In the genomic region with DNA sequence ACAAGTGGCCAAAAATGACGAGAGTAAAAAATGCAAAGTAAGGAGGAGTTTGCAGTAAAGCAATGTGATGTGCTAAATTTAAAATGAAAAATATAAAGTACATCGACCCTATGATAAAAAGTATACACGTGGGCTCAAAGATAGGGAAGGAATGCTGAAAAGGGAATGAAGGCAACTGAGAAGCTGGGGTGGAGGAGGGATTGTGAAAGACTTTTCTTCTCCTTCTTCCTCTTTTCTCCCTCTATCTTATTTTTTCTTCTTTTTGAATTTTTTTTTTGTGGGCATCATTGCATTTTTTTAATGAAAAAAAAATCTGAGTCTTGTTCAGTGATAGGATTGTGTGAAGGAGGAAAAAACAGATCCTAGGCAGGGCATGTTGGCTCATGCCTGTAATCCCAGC, we compare ENCODE assay signal across 13 cellular contexts. TPM values are rescaled to one million over a fixed set of nuclear protein-coding genes. Genes with fewer than 3 reads are reported as not detected.
DNase-seq lines count a peak whose midpoint lies in the region; ATAC-seq and TF ChIP-seq lines count a peak whose summit lies in the region.
"Had no signal": no experiment of that assay in that cellular context is flagged by ENCODE, and none has a peak within 500 bp of the region (broad histone marks: within the 10 kb centered on the region; RNA-seq: fewer than 3 reads in every experiment).

No MANE protein-coding gene starts in this region.

- H4K20me1 ChIP-seq in GM23338 (replicated peaks; ENCODE audit: insufficient read depth), result no peaks in the 10 kb centered on the region

- DNase-seq in CD1c-positive myeloid dendritic cell (ENCODE audit: extremely low spot score) (peak; percentile 24), GM23338 (ENCODE audit: low spot score) (no peak), hippocampal formation (lab: John Stamatoyannopoulos, UW) (no peak)
- DNase-seq in activated CD8-positive, alpha-beta T cell treated with anti-CD3 and anti-CD28 coated beads, Interleukin-2, amount 10 ng/mL, durations not matched to agents 7 days and 5 days, result no peak
- DNase-seq in naive thymus-derived CD4-positive, alpha-beta T cell, result no peak
- DNase-seq: C1 segment of cervical spinal cord, head of caudate nucleus, NCI-H1436 treated with DMSO at 0.1 percent for 48 hours, NCI-H446 treated with DMSO at 0.1 percent for 48 hours, testis had no signal

- intact Hi-C loops in naive thymus-derived CD4-positive, alpha-beta T cell (cut with micrococcal nuclease), result no loop called here

- ATAC-seq in GM23338, result no peak
- no peak for ATAC-seq in activated CD8-positive, alpha-beta T cell treated with anti-CD3 and anti-CD28 coated beads, Interleukin-2, amount 10 ng/mL, durations not matched to agents 7 days and 5 days
- ATAC-seq in naive thymus-derived CD4-positive, alpha-beta T cell, result no peak
- ATAC-seq in HG02610 (IDR thresholded peaks at IDR 0.05; ENCODE audit: unreplicated experiment), result no peak
- no peak for ATAC-seq in HG03439 (IDR thresholded peaks at IDR 0.05; ENCODE audit: unreplicated experiment)
- ATAC-seq: HCT116 had no signal

- H3K9me3 Mint-ChIP-seq in GM23338, result no peaks in the 10 kb centered on the region
- no peaks in the 10 kb centered on the region for H3K9me3 Mint-ChIP-seq in activated CD8-positive, alpha-beta T cell treated with anti-CD3 and anti-CD28 coated beads, Interleukin-2, amount 10 ng/mL, durations not matched to agents 7 days and 5 days (ENCODE audit: insufficient read depth)
- H3K9me3 Mint-ChIP-seq in naive thymus-derived CD4-positive, alpha-beta T cell, result peaks cover 0 to 5% (median 0%) of the 10 kb centered on the region in 11 donors

- no peak overlapping the region for H3K4me3 ChIP-seq in GM23338
- H3K4me3 ChIP-seq in naive thymus-derived CD4-positive, alpha-beta T cell (ENCODE audit: low read length), result no peak overlapping the region
- H3K4me3 ChIP-seq: testis had no signal

- no peaks in the 10 kb centered on the region for H3K4me1 ChIP-seq in GM23338 (ENCODE audit: insufficient read depth)
- peaks cover 26 to 83% of the 10 kb centered on the region in 2 donors for H3K4me1 ChIP-seq in naive thymus-derived CD4-positive, alpha-beta T cell (ENCODE audit: control insufficient read depth in 2 of 2, insufficient read depth in 2 of 2, low read length in 2 of 2)

- no peaks in the 10 kb centered on the region for H3K9me3 ChIP-seq in naive thymus-derived CD4-positive, alpha-beta T cell (ENCODE audit: control insufficient read depth in 2 of 3, low read length in 3 of 3)
- H3K9me3 ChIP-seq: testis had no signal

- CTCF ChIA-PET in activated CD8-positive, alpha-beta T cell treated with anti-CD3 and anti-CD28 coated beads, Interleukin-2, amount 10 ng/mL, durations not matched to agents 7 days and 5 days (lab: Charles Lee), result interaction anchor here (0.8 to 10.0 kb wide), 11 partner anchors 10 to 151 kb away, joined by 3 to 83 read pairs (median 5); no protein-coding TSS in a partner anchor
- CTCF ChIA-PET in naive thymus-derived CD4-positive, alpha-beta T cell (lab: Charles Lee), result interaction anchor here (0.9 to 4.6 kb wide), 5 partner anchors 8 to 151 kb away, joined by 3 to 21 read pairs (median 4); no protein-coding TSS in a partner anchor

- no peak for TF ChIP-seq CTCF in GM23338 (conservative IDR thresholded peaks at IDR 0.05; ENCODE audit: low read depth in 2 of 2)

- H3K9me2 ChIP-seq in GM23338 (ENCODE audit: insufficient read depth), result no peaks in the 10 kb centered on the region

- H3K27me3 ChIP-seq in GM23338 (ENCODE audit: insufficient read depth), result no peaks in the 10 kb centered on the region
- no peaks in the 10 kb centered on the region for H3K27me3 ChIP-seq in naive thymus-derived CD4-positive, alpha-beta T cell (ENCODE audit: control insufficient read depth in 2 of 2, insufficient read depth in 2 of 2, low read length in 2 of 2)
- H3K27me3 ChIP-seq: testis had no signal

- no peak overlapping the region for H2AFZ ChIP-seq in GM23338

- peak overlapping the region; percentile 5 for H3K27ac Mint-ChIP-seq in GM23338
- H3K27ac Mint-ChIP-seq in activated CD8-positive, alpha-beta T cell treated with anti-CD3 and anti-CD28 coated beads, Interleukin-2, amount 10 ng/mL, durations not matched to agents 7 days and 5 days, result peak overlapping the region; percentile 78
- H3K27ac Mint-ChIP-seq in naive thymus-derived CD4-positive, alpha-beta T cell, result peak overlapping the region; percentile 71 to 99 (median 97)

- H3K4me2 ChIP-seq in GM23338, result no peak overlapping the region

- no peaks in the 10 kb centered on the region for H3F3A ChIP-seq in GM23338 (replicated peaks; ENCODE audit: low read depth)

- POLR2A ChIA-PET in activated CD8-positive, alpha-beta T cell treated with anti-CD3 and anti-CD28 coated beads, Interleukin-2, amount 10 ng/mL, durations not matched to agents 7 days and 5 days (lab: Charles Lee), result interaction anchor here (1.2 to 8.2 kb wide), 7 partner anchors 12 to 63 kb away, joined by 3 to 77 read pairs (median 11); a partner anchor contains a TSS
- POLR2A ChIA-PET in naive thymus-derived CD4-positive, alpha-beta T cell (lab: Charles Lee), result interaction anchor here (0.6 to 10.7 kb wide), 14 partner anchors 10 to 74 kb away, joined by 3 to 97 read pairs (median 6); a partner anchor contains a TSS

- no peak overlapping the region for H3K4me3 Mint-ChIP-seq in GM23338
- H3K4me3 Mint-ChIP-seq in activated CD8-positive, alpha-beta T cell treated with anti-CD3 and anti-CD28 coated beads, Interleukin-2, amount 10 ng/mL, durations not matched to agents 7 days and 5 days, result no peak overlapping the region
- peak overlapping the region in 8 of 10 donors; percentile 8 to 73 (median 30) for H3K4me3 Mint-ChIP-seq in naive thymus-derived CD4-positive, alpha-beta T cell

- no peaks in the 10 kb centered on the region for H3K4me1 Mint-ChIP-seq in GM23338
- H3K4me1 Mint-ChIP-seq in activated CD8-positive, alpha-beta T cell treated with anti-CD3 and anti-CD28 coated beads, Interleukin-2, amount 10 ng/mL, durations not matched to agents 7 days and 5 days (ENCODE audit: low read depth), result peaks cover 96% of the 10 kb centered on the region
- peaks cover 36 to 98% (median 95%) of the 10 kb centered on the region in 7 donors for H3K4me1 Mint-ChIP-seq in naive thymus-derived CD4-positive, alpha-beta T cell

- no peaks in the 10 kb centered on the region for H3K36me3 Mint-ChIP-seq in GM23338 (ENCODE audit: low read depth)
- H3K36me3 Mint-ChIP-seq in activated CD8-positive, alpha-beta T cell treated with anti-CD3 and anti-CD28 coated beads, Interleukin-2, amount 10 ng/mL, durations not matched to agents 7 days and 5 days (ENCODE audit: low read depth), result peaks cover 27% of the 10 kb centered on the region
- peaks cover 0 to 18% (median 3%) of the 10 kb centered on the region in 5 donors for H3K36me3 Mint-ChIP-seq in naive thymus-derived CD4-positive, alpha-beta T cell

- H3K79me2 ChIP-seq in GM23338 (replicated peaks; ENCODE audit: insufficient read depth), result no peaks in the 10 kb centered on the region

- H3K36me3 ChIP-seq in GM23338 (ENCODE audit: insufficient read depth), result no peaks in the 10 kb centered on the region
- H3K36me3 ChIP-seq in naive thymus-derived CD4-positive, alpha-beta T cell (ENCODE audit: control insufficient read depth in 2 of 3, insufficient read depth in 3 of 3, low read length in 3 of 3), result no peaks in the 10 kb centered on the region

- H3K27ac ChIP-seq in GM23338 (ENCODE audit: low read depth), result no peak overlapping the region
- peak overlapping the region; percentile 84 for H3K27ac ChIP-seq in naive thymus-derived CD4-positive, alpha-beta T cell (ENCODE audit: low read depth, low read length)
- H3K27ac ChIP-seq: testis had no signal

- peaks cover 7% of the 10 kb centered on the region for H3K27me3 Mint-ChIP-seq in GM23338 (ENCODE audit: insufficient read depth, low read depth, poor library complexity)
- H3K27me3 Mint-ChIP-seq in activated CD8-positive, alpha-beta T cell treated with anti-CD3 and anti-CD28 coated beads, Interleukin-2, amount 10 ng/mL, durations not matched to agents 7 days and 5 days (ENCODE audit: low read depth), result no peaks in the 10 kb centered on the region
- H3K27me3 Mint-ChIP-seq in naive thymus-derived CD4-positive, alpha-beta T cell, result no peaks in the 10 kb centered on the region

TF ChIP-seq in GM23338, 12 proteins besides CTCF, POLR2A, EP300 and RAD21 (continues in another document):
- TF ChIP-seq, protein P1, sequence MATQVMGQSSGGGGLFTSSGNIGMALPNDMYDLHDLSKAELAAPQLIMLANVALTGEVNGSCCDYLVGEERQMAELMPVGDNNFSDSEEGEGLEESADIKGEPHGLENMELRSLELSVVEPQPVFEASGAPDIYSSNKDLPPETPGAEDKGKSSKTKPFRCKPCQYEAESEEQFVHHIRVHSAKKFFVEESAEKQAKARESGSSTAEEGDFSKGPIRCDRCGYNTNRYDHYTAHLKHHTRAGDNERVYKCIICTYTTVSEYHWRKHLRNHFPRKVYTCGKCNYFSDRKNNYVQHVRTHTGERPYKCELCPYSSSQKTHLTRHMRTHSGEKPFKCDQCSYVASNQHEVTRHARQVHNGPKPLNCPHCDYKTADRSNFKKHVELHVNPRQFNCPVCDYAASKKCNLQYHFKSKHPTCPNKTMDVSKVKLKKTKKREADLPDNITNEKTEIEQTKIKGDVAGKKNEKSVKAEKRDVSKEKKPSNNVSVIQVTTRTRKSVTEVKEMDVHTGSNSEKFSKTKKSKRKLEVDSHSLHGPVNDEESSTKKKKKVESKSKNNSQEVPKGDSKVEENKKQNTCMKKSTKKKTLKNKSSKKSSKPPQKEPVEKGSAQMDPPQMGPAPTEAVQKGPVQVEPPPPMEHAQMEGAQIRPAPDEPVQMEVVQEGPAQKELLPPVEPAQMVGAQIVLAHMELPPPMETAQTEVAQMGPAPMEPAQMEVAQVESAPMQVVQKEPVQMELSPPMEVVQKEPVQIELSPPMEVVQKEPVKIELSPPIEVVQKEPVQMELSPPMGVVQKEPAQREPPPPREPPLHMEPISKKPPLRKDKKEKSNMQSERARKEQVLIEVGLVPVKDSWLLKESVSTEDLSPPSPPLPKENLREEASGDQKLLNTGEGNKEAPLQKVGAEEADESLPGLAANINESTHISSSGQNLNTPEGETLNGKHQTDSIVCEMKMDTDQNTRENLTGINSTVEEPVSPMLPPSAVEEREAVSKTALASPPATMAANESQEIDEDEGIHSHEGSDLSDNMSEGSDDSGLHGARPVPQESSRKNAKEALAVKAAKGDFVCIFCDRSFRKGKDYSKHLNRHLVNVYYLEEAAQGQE (IDR thresholded peaks at IDR 0.05; ENCODE audit: unreplicated experiment), result no peak
- TF ChIP-seq CREB1 (CRISPR knock-in tag; IDR thresholded peaks at IDR 0.05; ENCODE audit: low read depth) (no peak), EZH2phosphoT487 (IDR thresholded peaks at IDR 0.05; ENCODE audit: unreplicated experiment) (no peak)

RNA-seq across cellular contexts. Expression of a gene that starts 57.6 kb away (rescaled TPM):
- total RNA-seq in GM23338 (2014; rRNA removed; shearing (Covaris generic)), result 12.8 and 13.7 TPM in 2 replicates
- polyA plus RNA-seq in GM23338 (2016; fragmentation: Nextera tagmentation; extraction: Ambion mirVana), result 4.3 and 5.7 TPM in 2 replicates
- total RNA-seq in activated CD8-positive, alpha-beta T cell treated with anti-CD3 and anti-CD28 coated beads, Interleukin-2, amount 10 ng/mL, durations not matched to agents 7 days and 5 days, result 100 to 1,000 TPM; 453 to 469 TPM
- total RNA-seq in naive thymus-derived CD4-positive, alpha-beta T cell, result 100 to 1,000 TPM; 274 to 513 (median 338) TPM
- 100 to 1,000 TPM in 1 of 2 donors, 10 to 100 TPM in 1; 66.0 to 149 TPM for polyA plus RNA-seq in naive thymus-derived CD4-positive, alpha-beta T cell

Comparison
In these comparisons a context has a peak if more than half of its experiments do, and no peak if none do; other contexts are left out.
1. H3K27ac Mint-ChIP-seq: peak in every context shown above with its lines; median percentile 97 in naive thymus-derived CD4-positive, alpha-beta T cell; 78 in activated CD8-positive, alpha-beta T cell treated with anti-CD3 and anti-CD28 coated beads, Interleukin-2, amount 10 ng/mL, durations not matched to agents 7 days and 5 days; 5 in GM23338.
2. H3K4me3 Mint-ChIP-seq: peak in naive thymus-derived CD4-positive, alpha-beta T cell (8 of 10); none in GM23338 (single experiment) and activated CD8-positive, alpha-beta T cell treated with anti-CD3 and anti-CD28 coated beads, Interleukin-2, amount 10 ng/mL, durations not matched to agents 7 days and 5 days (single experiment).
3. RNA of a gene that starts 57.6 kb away (total RNA-seq): 453 to 469 TPM in activated CD8-positive, alpha-beta T cell treated with anti-CD3 and anti-CD28 coated beads, Interleukin-2, amount 10 ng/mL, durations not matched to agents 7 days and 5 days and 274 to 513 TPM in naive thymus-derived CD4-positive, alpha-beta T cell; 12.8 to 13.7 TPM in GM23338; every median in the first group is over 10 times any median in the second.